ENCODE assay signal across 14 cellular contexts in the genomic region with DNA sequence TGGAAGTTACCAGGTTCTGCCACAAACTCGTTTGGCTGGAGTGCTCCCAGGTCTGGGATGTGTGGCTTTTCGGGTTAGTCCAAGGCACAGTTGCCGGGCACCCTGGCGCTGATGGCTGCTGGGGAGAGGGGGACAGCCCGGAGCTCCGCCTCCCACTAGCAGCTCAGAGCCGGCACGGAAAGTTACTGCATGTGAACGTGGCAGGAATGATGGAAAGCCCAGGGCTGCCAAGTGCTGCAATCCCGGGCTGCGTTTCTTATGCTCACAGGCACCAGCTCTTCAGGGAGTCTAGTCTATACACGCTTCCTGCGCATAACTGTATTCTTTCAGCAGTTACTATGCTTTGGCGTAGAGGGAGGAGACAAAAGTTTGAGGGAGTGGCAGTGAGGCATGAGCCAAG.
DNase-seq lines count a peak whose midpoint lies in the region; ATAC-seq, FAIRE-seq and TF ChIP-seq lines count a peak whose summit lies in the region.
"Had no signal": no experiment of that assay in that cellular context is flagged by ENCODE, and none has a peak within 500 bp of the region (broad histone marks: within the 10 kb centered on the region; RNA-seq: fewer than 3 reads in every experiment).

No MANE protein-coding gene starts in this region.

- no peak overlapping the region for H3K4me2 ChIP-seq in osteoblast (ENCODE audit: insufficient read depth, low read length)

- peak overlapping the region in 4 of 5 donors; percentile 9 to 68 (median 56) for H3K27ac ChIP-seq in adrenal gland
- no peak overlapping the region for H3K27ac ChIP-seq in right cardiac atrium (ENCODE audit: low read length)
- no peak overlapping the region for H3K27ac ChIP-seq in osteoblast (ENCODE audit: low read depth, low read length)
- H3K27ac ChIP-seq: tibial nerve had no signal

- no peaks in the 10 kb centered on the region for H4K20me1 ChIP-seq in osteoblast (ENCODE audit: insufficient read depth, low read length)

- H2AFZ ChIP-seq in osteoblast (ENCODE audit: low read length), result peak overlapping the region; percentile 41

- H3K9me3 ChIP-seq in adrenal gland (replicated peaks in 1 of 3), result no peaks in the 10 kb centered on the region
- H3K9me3 ChIP-seq in right cardiac atrium (ENCODE audit: control insufficient read depth, low read length), result no peaks in the 10 kb centered on the region
- no peaks in the 10 kb centered on the region for H3K9me3 ChIP-seq in osteoblast (ENCODE audit: low read depth, low read length)
- H3K9me3 ChIP-seq: tibial nerve had no signal

- H3K4me1 ChIP-seq in adrenal gland (replicated peaks in 1 of 2) (peaks cover 5 to 15% of the 10 kb centered on the region in 2 donors), right cardiac atrium (ENCODE audit: control insufficient read depth, insufficient read depth, low read length) (no peaks in the 10 kb centered on the region), osteoblast (ENCODE audit: insufficient read depth, low read length) (no peaks in the 10 kb centered on the region)
- H3K4me1 ChIP-seq: tibial nerve had no signal

- no peak for FAIRE-seq in RCC 7860 (lab: Jason Lieb, UNC)

- WGBS in adrenal gland, 4 donors, result 16 to 32% (median 29%) methylated on average over 8 to 14 of the region's 14 CpGs
- WGBS in right cardiac atrium, result 62% methylated on average over 14 of the region's 14 CpGs

- DNase-seq in AG08396 (ENCODE audit: low spot score), result peak; percentile 46
- DNase-seq in adrenal gland, result peak; percentile 77 to 95 (median 91)
- DNase-seq in right cardiac atrium, result peak; percentile 62 to 76 (median 76)
- DNase-seq in osteoblast (ENCODE audit: insufficient read length, low spot score, missing footprints), result no peak
- no peak for DNase-seq in NCI-H1417 treated with DMSO at 0.1 percent for 48 hours (lab: John Stamatoyannopoulos, UW)
- DNase-seq in 8988T, result no peak
- DNase-seq in RCC 7860 (ENCODE audit: low spot score), result no peak
- DNase-seq in erythroblast (lab: John Stamatoyannopoulos, UW), result no peak
- DNase-seq: activated CD4-positive, alpha-beta T cell treated with anti-CD3 and anti-CD28 coated beads, Interleukin-2, amount 10 ng/mL, durations not matched to agents 24 days and 14 days; activated T-cell treated with anti-CD3 and anti-CD28 coated beads, Interleukin-2, amount 50 U/mL, for 72 hours; dermis blood vessel endothelial cell; NCI-H1092 had no signal

- TF ChIP-seq POLR2A in adrenal gland (IDR thresholded peaks at IDR 0.05) (peak in 1 of 2 donors; percentile 72), erythroblast (IDR thresholded peaks at IDR 0.05; ENCODE audit: low read length) (no peak)

- ATAC-seq in right cardiac atrium, result peak; percentile 65 to 72
- ATAC-seq: activated T-cell treated with anti-CD3 and anti-CD28 coated beads, Interleukin-2, amount 50 U/mL, for 72 hours; Panc1 had no signal

- TF ChIP-seq CTCF in adrenal gland (IDR thresholded peaks at IDR 0.05) (no peak), osteoblast (IDR thresholded peaks at IDR 0.05; ENCODE audit: extremely low read depth, low read depth, low read length) (no peak)

- H3K36me3 ChIP-seq in adrenal gland (replicated peaks in 1 of 2) (no peaks in the 10 kb centered on the region), osteoblast (ENCODE audit: insufficient read depth, low read length) (no peaks in the 10 kb centered on the region)
- H3K36me3 ChIP-seq: tibial nerve had no signal

- intact Hi-C loops in adrenal gland (cut with DNase I), result no loop called here
- intact Hi-C loops in right cardiac atrium (cut with DNase I), result no loop called here

- H3K4me3 ChIP-seq in adrenal gland (peak overlapping the region in 1 of 4 donors; percentile 12), right cardiac atrium (ENCODE audit: low read length) (no peak overlapping the region), osteoblast (ENCODE audit: insufficient read depth, low read length) (no peak overlapping the region)
- H3K4me3 ChIP-seq: tibial nerve had no signal

- no peaks in the 10 kb centered on the region for H3K79me2 ChIP-seq in osteoblast (ENCODE audit: insufficient read depth, low read length)

- H3K27me3 ChIP-seq in adrenal gland, result no peaks in the 10 kb centered on the region
- H3K27me3 ChIP-seq in right cardiac atrium (ENCODE audit: control insufficient read depth, insufficient read depth), result no peaks in the 10 kb centered on the region
- peaks cover 15% of the 10 kb centered on the region for H3K27me3 ChIP-seq in osteoblast (ENCODE audit: insufficient read depth, low read length)
- H3K27me3 ChIP-seq: tibial nerve had no signal

Comparison
In these comparisons a context has a peak if more than half of its experiments do, and no peak if none do; other contexts are left out.
1. DNase-seq: peak in AG08396 (single experiment), adrenal gland (7 of 7) and right cardiac atrium (3 of 3); none in osteoblast (single experiment), NCI-H1417 treated with DMSO at 0.1 percent for 48 hours (single experiment), 8988T (single experiment), RCC 7860 (single experiment) and erythroblast (0 of 2).
2. H3K27ac ChIP-seq: peak in adrenal gland (4 of 5); none in right cardiac atrium (single experiment) and osteoblast (single experiment).